In genomic region chr5:150999704-151000452, GRCh38 we compare ENCODE assay signal across 20 cellular contexts. TPM values are rescaled to one million over a fixed set of nuclear protein-coding genes. Genes with fewer than 3 reads are reported as not detected.
A peak's percentile ranks its signal among the peaks of the same experiment; 100 is the strongest.
DNase-seq lines count a peak whose midpoint lies in the region; ATAC-seq and TF ChIP-seq lines count a peak whose summit lies in the region.
"Had no signal": no experiment of that assay in that cellular context is flagged by ENCODE, and none has a peak within 500 bp of the region (broad histone marks: within the 10 kb centered on the region; RNA-seq: fewer than 3 reads in every experiment).

No MANE protein-coding gene starts in this region.

- peaks cover 8% of the 10 kb centered on the region for H3K4me1 ChIP-seq in testis
- peaks cover 0 to 36% (median 19%) of the 10 kb centered on the region in 3 donors for H3K4me1 ChIP-seq in esophagus squamous epithelium
- H3K4me1 ChIP-seq: BLaER1 had no signal

- peak; percentile 84 for ATAC-seq in left lobe of liver
- ATAC-seq: activated T-cell treated with anti-CD3 and anti-CD28 coated beads, Interleukin-2, amount 50 U/mL, for 4 hours; GM12878; stimulated activated effector memory CD8-positive, alpha-beta T cell treated with anti-CD3 and anti-CD28 coated beads, Interleukin-12 subunit alpha, Interleukin-12 subunit beta, amount 100 ng/mL, for 72 hours; T-helper 17 cell had no signal

- TF ChIP-seq CTCF in coronary artery (IDR thresholded peaks at IDR 0.05) (no peak), testis (IDR thresholded peaks at IDR 0.05) (no peak), esophagus squamous epithelium (IDR thresholded peaks at IDR 0.05) (no peak)

- DNase-seq in NCI-H2196 treated with DMSO at 0.1 percent for 48 hours (lab: John Stamatoyannopoulos, UW; ENCODE audit: unreplicated experiment) (peak; percentile 28), coronary artery (ENCODE audit: low spot score) (peak; percentile 75), left lobe of liver (ENCODE audit: low spot score) (peak; percentile 86), testis (peak; percentile 77), COLO829 (ENCODE audit: low spot score) (no peak), esophagus squamous epithelium (lab: John Stamatoyannopoulos, UW) (no peak), DMS79 (lab: John Stamatoyannopoulos, UW) (no peak), GDM1 (lab: John Stamatoyannopoulos, UW) (no peak)
- DNase-seq: activated T-cell treated with anti-CD3 and anti-CD28 coated beads, Interleukin-2, amount 50 U/mL, for 4 hours; DND-41; effector CD8-positive, alpha-beta T cell; glutamatergic neuron; kidney glomerular epithelial cell; NCI-H1436 treated with DMSO at 0.1 percent for 48 hours; NCI-H526; stimulated activated CD4-positive, alpha-beta T cell treated with anti-CD3 and anti-CD28 coated beads, Interleukin-4, amount 100 ng/mL, for 4 hours; T-helper 17 cell had no signal

- H3K36me3 ChIP-seq in testis (ENCODE audit: low read depth, missing control alignments) = no peaks in the 10 kb centered on the region
- H3K36me3 ChIP-seq in esophagus squamous epithelium = no peaks in the 10 kb centered on the region
- H3K36me3 ChIP-seq: BLaER1 had no signal

- peak overlapping the region; percentile 29 for H3K4me3 ChIP-seq in coronary artery
- H3K4me3 ChIP-seq in testis = no peak overlapping the region
- H3K4me3 ChIP-seq in esophagus squamous epithelium = no peak overlapping the region
- H3K4me3 ChIP-seq: BLaER1, GM12878 had no signal

- H3K9me3 ChIP-seq in testis (no peaks in the 10 kb centered on the region), esophagus squamous epithelium (no peaks in the 10 kb centered on the region)

- no peaks in the 10 kb centered on the region for H3K27me3 ChIP-seq in testis
- H3K27me3 ChIP-seq in esophagus squamous epithelium = no peaks in the 10 kb centered on the region
- H3K27me3 ChIP-seq: BLaER1 had no signal

- intact Hi-C loops in testis (cut with DNase I; ENCODE audit: low total_unique reads) (no loop called here), esophagus squamous epithelium (cut with DNase I) (loop anchor here (5.0 kb wide), 1 partner anchor 112 kb away; no protein-coding TSS in a partner anchor)

- 47 to 54% methylated on average over 6 to 7 of the region's 7 CpGs for WGBS in testis, 2 donors
- 20 to 37% methylated on average over 6 to 7 of the region's 7 CpGs for WGBS in esophagus squamous epithelium, 2 donors

- peak overlapping the region; percentile 9 to 39 for H3K27ac ChIP-seq in coronary artery
- no peak overlapping the region for H3K27ac ChIP-seq in testis
- peak overlapping the region in 1 of 4 donors; percentile 36 for H3K27ac ChIP-seq in esophagus squamous epithelium
- H3K27ac ChIP-seq: BLaER1 had no signal

- TF ChIP-seq POLR2A in testis (IDR thresholded peaks at IDR 0.05) (no peak), esophagus squamous epithelium (IDR thresholded peaks at IDR 0.05) (no peak)

RNA-seq across cellular contexts. Expression of gene GPX3, which starts 20.5 kb away (rescaled TPM):
- total RNA-seq in left lobe of liver (199 TPM), testis (100 to 1,000 TPM; 216 to 224 TPM), esophagus squamous epithelium (1,000 to 10,000 TPM in 1 of 4 donors, 100 to 1,000 TPM in 3; 166 to 1,028 (median 489) TPM)
- 119 TPM for polyA plus RNA-seq in testis (ENCODE audit: insufficient read depth, low read depth, low replicate concordance)

Comparison
In these comparisons a context has a peak if more than half of its experiments do, and no peak if none do; other contexts are left out.
1. DNase-seq: peak in NCI-H2196 treated with DMSO at 0.1 percent for 48 hours (single experiment), coronary artery (single experiment), left lobe of liver (single experiment) and testis (single experiment); none in COLO829 (single experiment), esophagus squamous epithelium (single experiment), DMS79 (single experiment) and GDM1 (single experiment).
2. H3K27ac ChIP-seq: peak in coronary artery (2 of 2); none in testis (0 of 2).